12 cellular contexts compared by ENCODE assay signal in the genomic region with DNA sequence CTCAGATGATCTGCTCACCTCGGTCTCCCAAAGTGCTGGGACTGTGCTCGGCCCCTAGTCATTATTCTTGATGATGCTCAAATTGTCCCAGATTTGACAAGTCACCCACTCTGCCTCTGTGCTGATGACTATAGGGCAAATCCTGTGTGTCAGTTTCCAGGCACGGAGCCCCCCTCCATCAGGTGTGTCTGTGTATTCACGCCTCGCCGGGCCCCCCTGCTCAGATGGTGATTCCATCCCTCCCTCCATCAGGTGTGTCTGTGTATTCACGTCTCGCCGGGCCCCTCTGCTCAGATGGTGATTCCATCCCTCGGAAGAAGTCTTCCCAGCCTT. TPM values are rescaled to one million over a fixed set of nuclear protein-coding genes. Genes with fewer than 3 reads are reported as not detected.
DNase-seq lines count a peak whose midpoint lies in the region; ATAC-seq and TF ChIP-seq lines count a peak whose summit lies in the region.
"Had no signal": no experiment of that assay in that cellular context is flagged by ENCODE, and none has a peak within 500 bp of the region (broad histone marks: within the 10 kb centered on the region; RNA-seq: fewer than 3 reads in every experiment).

No MANE protein-coding gene starts in this region.

- peak overlapping the region; percentile 37 for H3K4me3 ChIP-seq in GM12875 (ENCODE audit: low read depth, low read length)
- H3K4me3 ChIP-seq in neutrophil (ENCODE audit: low read depth in 1 of 2, low read length in 1 of 2) = peak overlapping the region; percentile 28 to 45

- no peaks in the 10 kb centered on the region for H3K27me3 ChIP-seq in neutrophil

- peaks cover 3% of the 10 kb centered on the region for H3K36me3 Mint-ChIP-seq in activated CD8-positive, alpha-beta memory T cell treated with anti-CD3 and anti-CD28 coated beads, Interleukin-2, amount 10 ng/mL, durations not matched to agents 7 days and 5 days
- H3K36me3 Mint-ChIP-seq in activated T-helper 2 cell treated with anti-CD3 and anti-CD28 coated beads, Interferon-gamma antibody, Interleukin-2, Interleukin-4, amounts not matched to agents 10 μg/mL and 5 μg/mL and 100 μg/mL, durations not matched to agents 14 hours and 24 hours and 36 hours (ENCODE audit: low read depth) = peaks cover 4% of the 10 kb centered on the region

- no peaks in the 10 kb centered on the region for H3K9me3 Mint-ChIP-seq in activated CD8-positive, alpha-beta memory T cell treated with anti-CD3 and anti-CD28 coated beads, Interleukin-2, amount 10 ng/mL, durations not matched to agents 7 days and 5 days (ENCODE audit: low read depth)
- no peaks in the 10 kb centered on the region for H3K9me3 Mint-ChIP-seq in activated T-helper 2 cell treated with anti-CD3 and anti-CD28 coated beads, Interferon-gamma antibody, Interleukin-2, Interleukin-4, amounts not matched to agents 10 μg/mL and 5 μg/mL and 100 μg/mL, durations not matched to agents 14 hours and 24 hours and 36 hours

- H3K36me3 ChIP-seq in neutrophil = no peaks in the 10 kb centered on the region

- ATAC-seq in activated CD8-positive, alpha-beta memory T cell treated with anti-CD3 and anti-CD28 coated beads, Interleukin-2, amount 10 ng/mL, durations not matched to agents 7 days and 5 days = no peak
- no peak for ATAC-seq in GM18517 (IDR thresholded peaks at IDR 0.05; ENCODE audit: unreplicated experiment)

- H3K27ac Mint-ChIP-seq in activated CD8-positive, alpha-beta memory T cell treated with anti-CD3 and anti-CD28 coated beads, Interleukin-2, amount 10 ng/mL, durations not matched to agents 7 days and 5 days = peak overlapping the region; percentile 82
- H3K27ac Mint-ChIP-seq in activated T-helper 2 cell treated with anti-CD3 and anti-CD28 coated beads, Interferon-gamma antibody, Interleukin-2, Interleukin-4, amounts not matched to agents 10 μg/mL and 5 μg/mL and 100 μg/mL, durations not matched to agents 14 hours and 24 hours and 36 hours = peak overlapping the region; percentile 78

- CTCF ChIA-PET in activated CD8-positive, alpha-beta memory T cell treated with anti-CD3 and anti-CD28 coated beads, Interleukin-2, amount 10 ng/mL, durations not matched to agents 7 days and 5 days (lab: Charles Lee) = no interaction called here

- H3K4me1 ChIP-seq in neutrophil (ENCODE audit: control insufficient read depth in 1 of 2, insufficient read depth in 1 of 2, low read depth in 1 of 2, low read length in 1 of 2) = peaks cover 60 to 63% of the 10 kb centered on the region in 2 experiments
- H3K4me1 ChIP-seq: parathyroid adenoma had no signal

- TF ChIP-seq CTCF in GM12875 (IDR thresholded peaks at IDR 0.05; ENCODE audit: borderline replicate concordance, insufficient read depth, low read depth, low read length) = no peak
- no peak for TF ChIP-seq CTCF in neutrophil (IDR thresholded peaks at IDR 0.05)

- H3K4me1 Mint-ChIP-seq in activated CD8-positive, alpha-beta memory T cell treated with anti-CD3 and anti-CD28 coated beads, Interleukin-2, amount 10 ng/mL, durations not matched to agents 7 days and 5 days = peaks cover 57% of the 10 kb centered on the region
- peaks cover 35% of the 10 kb centered on the region for H3K4me1 Mint-ChIP-seq in activated T-helper 2 cell treated with anti-CD3 and anti-CD28 coated beads, Interferon-gamma antibody, Interleukin-2, Interleukin-4, amounts not matched to agents 10 μg/mL and 5 μg/mL and 100 μg/mL, durations not matched to agents 14 hours and 24 hours and 36 hours (ENCODE audit: low read depth)

- DNase-seq in activated CD8-positive, alpha-beta memory T cell treated with anti-CD3 and anti-CD28 coated beads, Interleukin-2, amount 10 ng/mL, durations not matched to agents 7 days and 5 days = no peak
- no peak for DNase-seq in activated CD8-positive, alpha-beta memory T cell treated with anti-CD3 and anti-CD28 coated beads for 24 hours
- no peak for DNase-seq in activated T-helper 2 cell treated with anti-CD3 and anti-CD28 coated beads, Interferon-gamma antibody, Interleukin-2, Interleukin-4, amounts not matched to agents 10 μg/mL and 5 μg/mL and 100 μg/mL, durations not matched to agents 14 hours and 24 hours and 36 hours (ENCODE audit: low spot score)
- no peak for DNase-seq in NCI-H2029 (lab: John Stamatoyannopoulos, UW)
- no peak for DNase-seq in HK-2 (ENCODE audit: unreplicated experiment)
- DNase-seq: COR-L47, NCI-H2171, small intestine had no signal

- peak overlapping the region; percentile 26 for H3K4me3 Mint-ChIP-seq in activated CD8-positive, alpha-beta memory T cell treated with anti-CD3 and anti-CD28 coated beads, Interleukin-2, amount 10 ng/mL, durations not matched to agents 7 days and 5 days
- peak overlapping the region; percentile 7 for H3K4me3 Mint-ChIP-seq in activated T-helper 2 cell treated with anti-CD3 and anti-CD28 coated beads, Interferon-gamma antibody, Interleukin-2, Interleukin-4, amounts not matched to agents 10 μg/mL and 5 μg/mL and 100 μg/mL, durations not matched to agents 14 hours and 24 hours and 36 hours (ENCODE audit: low read depth)

- intact Hi-C loops in activated T-helper 2 cell treated with anti-CD3 and anti-CD28 coated beads, Interferon-gamma antibody, Interleukin-2, Interleukin-4, amounts not matched to agents 10 μg/mL and 5 μg/mL and 100 μg/mL, durations not matched to agents 14 hours and 24 hours and 36 hours (cut with micrococcal nuclease) = loop anchor here (10.0 kb wide), 1 partner anchor 225 kb away; no protein-coding TSS in a partner anchor

- H3K27ac ChIP-seq in neutrophil = peak overlapping the region; percentile 83
- H3K27ac ChIP-seq: parathyroid adenoma had no signal

- H3K9me3 ChIP-seq in neutrophil = no peaks in the 10 kb centered on the region

- H3K27me3 Mint-ChIP-seq in activated CD8-positive, alpha-beta memory T cell treated with anti-CD3 and anti-CD28 coated beads, Interleukin-2, amount 10 ng/mL, durations not matched to agents 7 days and 5 days = peaks cover 3% of the 10 kb centered on the region
- no peaks in the 10 kb centered on the region for H3K27me3 Mint-ChIP-seq in activated T-helper 2 cell treated with anti-CD3 and anti-CD28 coated beads, Interferon-gamma antibody, Interleukin-2, Interleukin-4, amounts not matched to agents 10 μg/mL and 5 μg/mL and 100 μg/mL, durations not matched to agents 14 hours and 24 hours and 36 hours (ENCODE audit: low read depth)

RNA-seq across cellular contexts. Expression of a gene that starts 4.3 kb away (rescaled TPM):
- total RNA-seq in activated CD8-positive, alpha-beta memory T cell treated with anti-CD3 and anti-CD28 coated beads, Interleukin-2, amount 10 ng/mL, durations not matched to agents 7 days and 5 days = 10 to 100 TPM; 47.4 to 49.4 TPM
- total RNA-seq in activated T-helper 2 cell treated with anti-CD3 and anti-CD28 coated beads, Interferon-gamma antibody, Interleukin-2, Interleukin-4, amounts not matched to agents 10 μg/mL and 5 μg/mL and 100 μg/mL, durations not matched to agents 14 hours and 24 hours and 36 hours = 27.1 and 29.8 TPM in 2 replicates

RNA-seq across cellular contexts. Expression of a gene that starts 48.6 kb away (rescaled TPM):
- 10 to 100 TPM; 70.8 to 77.8 TPM for total RNA-seq in activated CD8-positive, alpha-beta memory T cell treated with anti-CD3 and anti-CD28 coated beads, Interleukin-2, amount 10 ng/mL, durations not matched to agents 7 days and 5 days
- 47.7 and 49.6 TPM in 2 replicates for total RNA-seq in activated T-helper 2 cell treated with anti-CD3 and anti-CD28 coated beads, Interferon-gamma antibody, Interleukin-2, Interleukin-4, amounts not matched to agents 10 μg/mL and 5 μg/mL and 100 μg/mL, durations not matched to agents 14 hours and 24 hours and 36 hours
